In genomic region chr19:19627716-19628498, GRCh38 we compare ENCODE assay signal across 8 cellular contexts. TPM values are rescaled to one million over a fixed set of nuclear protein-coding genes. Genes with fewer than 3 reads are reported as not detected.
DNase-seq lines count a peak whose midpoint lies in the region; ATAC-seq and TF ChIP-seq lines count a peak whose summit lies in the region.

Gene LPAR2, minus strand, starts transcription at chr19:19628220. Its CDS starts 945 bp downstream, at chr19:19627275.

- peaks cover 13 to 34% (median 30%) of the 10 kb centered on the region in 4 donors for H3K4me1 ChIP-seq in stomach

- peak within 1 kb of the TSS; percentile 85 to 99 (median 98) for H3K4me3 Mint-ChIP-seq in naive thymus-derived CD8-positive, alpha-beta T cell

- no peaks in the 10 kb centered on the region for H3K9me3 Mint-ChIP-seq in naive thymus-derived CD8-positive, alpha-beta T cell

- WGBS in stomach, 5 donors: 0 to 1% (median 1%) methylated on average over 22 to 84 of the region's 84 CpGs

- H3K36me3 ChIP-seq in stomach: peaks cover 0 to 49% (median 30%) of the 10 kb centered on the region in 4 donors

- peak within 1 kb of the TSS; percentile 93 to 99 (median 96) for H3K27ac Mint-ChIP-seq in naive thymus-derived CD8-positive, alpha-beta T cell

- peaks cover 0 to 24% (median 0%) of the 10 kb centered on the region in 3 donors for H3K27me3 ChIP-seq in stomach

- no peak for TF ChIP-seq EP300 in stomach (IDR thresholded peaks at IDR 0.05)

- H3K4me1 Mint-ChIP-seq in naive thymus-derived CD8-positive, alpha-beta T cell: peaks cover 15 to 37% (median 28%) of the 10 kb centered on the region in 4 donors

- POLR2A ChIA-PET in naive thymus-derived CD8-positive, alpha-beta T cell (lab: Charles Lee): interaction anchor here (0.7 to 4.2 kb wide), 38 partner anchors 8 to 238 kb away, joined by 3 to 47 read pairs (median 5); partner anchors contain the start of genes ATP13A1, GMIP, NDUFA13 and PBX4

- TF ChIP-seq POLR2A in stomach (IDR thresholded peaks at IDR 0.05): no peak

- no peaks in the 10 kb centered on the region for H3K27me3 Mint-ChIP-seq in naive thymus-derived CD8-positive, alpha-beta T cell

- H3K9me3 ChIP-seq in stomach: no peaks in the 10 kb centered on the region

- peak; percentile 54 for DNase-seq in CD1c-positive myeloid dendritic cell (ENCODE audit: extremely low spot score)
- peak; percentile 33 for DNase-seq in NCI-H1048 (lab: John Stamatoyannopoulos, UW)
- DNase-seq in activated CD4-positive, alpha-beta T cell treated with anti-CD3 and anti-CD28 coated beads, Interleukin-2, amount 50 U/mL, for 4 hours: peak; percentile 58 to 64
- peak; percentile 72 for DNase-seq in effector CD8-positive, alpha-beta T cell (lab: John Stamatoyannopoulos, UW)
- peak; percentile 77 to 93 (median 84) for DNase-seq in naive thymus-derived CD8-positive, alpha-beta T cell
- peak; percentile 87 for DNase-seq in stomach

- peak within 1 kb of the TSS; percentile 79 to 95 (median 88) for H3K27ac ChIP-seq in stomach

- no peak for TF ChIP-seq CTCF in stomach (IDR thresholded peaks at IDR 0.05)

- H3K36me3 Mint-ChIP-seq in naive thymus-derived CD8-positive, alpha-beta T cell: peaks cover 0 to 50% (median 15%) of the 10 kb centered on the region in 3 donors

- ATAC-seq in GM19452 (IDR thresholded peaks at IDR 0.05; ENCODE audit: unreplicated experiment) (peak; percentile 62), GM18873 (IDR thresholded peaks at IDR 0.05; ENCODE audit: low FRiP score, unreplicated experiment) (no peak)
- ATAC-seq in naive thymus-derived CD8-positive, alpha-beta T cell: peak; percentile 80 to 84

- intact Hi-C loops in stomach (cut with DNase I; ENCODE audit: low total_unique reads): no loop called here

- H3K4me3 ChIP-seq in stomach: peak within 1 kb of the TSS; percentile 59 to 71 (median 60)

RNA-seq across cellular contexts. Expression of gene LPAR2, which starts in this region (rescaled TPM):
- total RNA-seq in naive thymus-derived CD8-positive, alpha-beta T cell: 10 to 100 TPM; 82.7 to 93.1 TPM
- 10 to 100 TPM; 12.9 to 38.0 (median 16.7) TPM for polyA plus RNA-seq in naive thymus-derived CD8-positive, alpha-beta T cell
- 100 to 1,000 TPM in 1 of 5 donors, 10 to 100 TPM in 2, 1 to 10 TPM in 2; 4.1 to 156 (median 25.9) TPM for total RNA-seq in stomach
- polyA plus RNA-seq in stomach: 10 to 100 TPM; 14.4 to 23.0 (median 15.0) TPM

Comparison
In these comparisons a context has a peak if more than half of its experiments do, and no peak if none do; other contexts are left out.
1. DNase-seq: peak in every context shown above with its lines; median percentile 87 in stomach; 84 in naive thymus-derived CD8-positive, alpha-beta T cell; 72 in effector CD8-positive, alpha-beta T cell; 61 in activated CD4-positive, alpha-beta T cell treated with anti-CD3 and anti-CD28 coated beads, Interleukin-2, amount 50 U/mL, for 4 hours; 54 in CD1c-positive myeloid dendritic cell; 33 in NCI-H1048.